ENCODE assay signal across 23 cellular contexts in genomic region chr6:56890066-56890465, GRCh38.
DNase-seq lines count a peak whose midpoint lies in the region; ATAC-seq and TF ChIP-seq lines count a peak whose summit lies in the region.
"Had no signal": no experiment of that assay in that cellular context is flagged by ENCODE, and none has a peak within 500 bp of the region (broad histone marks: within the 10 kb centered on the region; RNA-seq: fewer than 3 reads in every experiment).

No MANE protein-coding gene starts in this region.

- H3K27me3 Mint-ChIP-seq in T-helper 1 cell treated with Interleukin-12 subunit alpha and Interleukin-12 subunit beta and Interleukin-4 antibody, amounts not matched to agents 30 μg/mL and 1 μg/mL, for 36 hours (ENCODE audit: low read depth): no peaks in the 10 kb centered on the region
- H3K27me3 Mint-ChIP-seq in activated T-helper 1 cell treated with anti-CD3 and anti-CD28 coated beads, Interleukin-12 subunit alpha, Interleukin-12 subunit beta, Interleukin-2, Interleukin-4 antibody, amounts not matched to agents 30 ng/mL and 10 ng/mL and 1 ng/mL, durations not matched to agents 14 hours and 24 hours and 36 hours (ENCODE audit: insufficient read depth): no peaks in the 10 kb centered on the region
- H3K27me3 Mint-ChIP-seq: activated CD4-positive, alpha-beta T cell treated with anti-CD3 and anti-CD28 coated beads, Interleukin-2, amount 10 ng/mL, durations not matched to agents 7 days and 5 days; activated naive CD8-positive, alpha-beta T cell treated with anti-CD3 and anti-CD28 coated beads for 36 hours; naive thymus-derived CD8-positive, alpha-beta T cell; type B pancreatic cell had no signal

- no peak overlapping the region for H3K4me3 ChIP-seq in fibroblast of lung (replicated peaks in 1 of 4; ENCODE audit: control extremely low read depth in 1 of 4, insufficient read depth in 1 of 4, low read depth in 3 of 4, low read length in 4 of 4)
- H3K4me3 ChIP-seq in smooth muscle cell: no peak overlapping the region
- H3K4me3 ChIP-seq: body of pancreas, heart right ventricle, pancreas, right atrium auricular region, SJCRH30 had no signal

- no peaks in the 10 kb centered on the region for H3K9me3 Mint-ChIP-seq in T-helper 1 cell treated with Interleukin-12 subunit alpha and Interleukin-12 subunit beta and Interleukin-4 antibody, amounts not matched to agents 30 μg/mL and 1 μg/mL, for 36 hours
- H3K9me3 Mint-ChIP-seq in activated T-helper 1 cell treated with anti-CD3 and anti-CD28 coated beads, Interleukin-12 subunit alpha, Interleukin-12 subunit beta, Interleukin-2, Interleukin-4 antibody, amounts not matched to agents 30 ng/mL and 10 ng/mL and 1 ng/mL, durations not matched to agents 14 hours and 24 hours and 36 hours: no peaks in the 10 kb centered on the region
- H3K9me3 Mint-ChIP-seq: activated CD4-positive, alpha-beta T cell treated with anti-CD3 and anti-CD28 coated beads, Interleukin-2, amount 10 ng/mL, durations not matched to agents 7 days and 5 days; activated naive CD8-positive, alpha-beta T cell treated with anti-CD3 and anti-CD28 coated beads for 36 hours; naive thymus-derived CD8-positive, alpha-beta T cell; type B pancreatic cell had no signal

- no peak for DNase-seq in T-helper 1 cell
- DNase-seq in activated T-helper 1 cell treated with anti-CD3 and anti-CD28 coated beads, Interleukin-12 subunit alpha, Interleukin-12 subunit beta, Interleukin-2, Interleukin-4 antibody, amounts not matched to agents 30 ng/mL and 10 ng/mL and 1 ng/mL, durations not matched to agents 14 hours and 24 hours and 36 hours (ENCODE audit: low spot score): no peak
- no peak for DNase-seq in fibroblast of lung (ENCODE audit: low read depth in 2 of 2)
- no peak for DNase-seq in smooth muscle cell (lab: John Stamatoyannopoulos, UW; ENCODE audit: unreplicated experiment)
- DNase-seq in 8988T: no peak
- no peak for DNase-seq in HPDE6-E6E7 (ENCODE audit: extremely low spot score)
- DNase-seq: activated CD4-positive, alpha-beta T cell treated with anti-CD3 and anti-CD28 coated beads, Interleukin-2, amount 10 ng/mL, durations not matched to agents 7 days and 5 days; activated naive CD8-positive, alpha-beta T cell treated with anti-CD3 and anti-CD28 coated beads for 36 hours; endodermal cell; heart right ventricle; KG1; naive thymus-derived CD8-positive, alpha-beta T cell; NCI-H1694; pancreas; SJCRH30; WERI-Rb-1 had no signal

- no peak overlapping the region for H3K9ac ChIP-seq in fibroblast of lung (ENCODE audit: insufficient read depth, low read length)
- H3K9ac ChIP-seq in smooth muscle cell (ENCODE audit: low read depth): peak overlapping the region; percentile 7

- H3K27ac ChIP-seq in fibroblast of lung (ENCODE audit: insufficient read depth, low read length) (peak overlapping the region; percentile 97), smooth muscle cell (ENCODE audit: low read depth) (peak overlapping the region; percentile 92)
- H3K27ac ChIP-seq: body of pancreas, C4-2B, heart right ventricle, pancreas, right atrium auricular region, SJCRH30, WERI-Rb-1 had no signal

- H3F3A ChIP-seq in smooth muscle cell (ENCODE audit: low read depth): peaks cover 4% of the 10 kb centered on the region

- TF ChIP-seq CTCF in fibroblast of lung (conservative IDR thresholded peaks at IDR 0.05 in 1 of 2, IDR thresholded peaks at IDR 0.05 in 1 of 2; ENCODE audit: low read depth in 1 of 2, low read length in 2 of 2): no peak
- no peak for TF ChIP-seq CTCF in smooth muscle cell (IDR thresholded peaks at IDR 0.05; ENCODE audit: borderline replicate concordance, insufficient read depth, poor library complexity, severe bottlenecking)

- H4K20me1 ChIP-seq in fibroblast of lung (ENCODE audit: control insufficient read depth, extremely low read depth, insufficient read depth, low read length) (no peaks in the 10 kb centered on the region), smooth muscle cell (ENCODE audit: low read depth) (no peaks in the 10 kb centered on the region)

- no peaks in the 10 kb centered on the region for H3K36me3 Mint-ChIP-seq in T-helper 1 cell treated with Interleukin-12 subunit alpha and Interleukin-12 subunit beta and Interleukin-4 antibody, amounts not matched to agents 30 μg/mL and 1 μg/mL, for 36 hours (ENCODE audit: low read depth)
- peaks cover 4% of the 10 kb centered on the region for H3K36me3 Mint-ChIP-seq in activated T-helper 1 cell treated with anti-CD3 and anti-CD28 coated beads, Interleukin-12 subunit alpha, Interleukin-12 subunit beta, Interleukin-2, Interleukin-4 antibody, amounts not matched to agents 30 ng/mL and 10 ng/mL and 1 ng/mL, durations not matched to agents 14 hours and 24 hours and 36 hours (ENCODE audit: low read depth)
- H3K36me3 Mint-ChIP-seq: activated CD8-positive, alpha-beta memory T cell treated with anti-CD3 and anti-CD28 coated beads, Interleukin-2, amount 10 ng/mL, durations not matched to agents 7 days and 5 days; activated naive CD8-positive, alpha-beta T cell treated with anti-CD3 and anti-CD28 coated beads for 36 hours; naive thymus-derived CD8-positive, alpha-beta T cell; type B pancreatic cell had no signal

- peak overlapping the region; percentile 45 for H3K27ac Mint-ChIP-seq in T-helper 1 cell treated with Interleukin-12 subunit alpha and Interleukin-12 subunit beta and Interleukin-4 antibody, amounts not matched to agents 30 μg/mL and 1 μg/mL, for 36 hours
- H3K27ac Mint-ChIP-seq in activated T-helper 1 cell treated with anti-CD3 and anti-CD28 coated beads, Interleukin-12 subunit alpha, Interleukin-12 subunit beta, Interleukin-2, Interleukin-4 antibody, amounts not matched to agents 30 ng/mL and 10 ng/mL and 1 ng/mL, durations not matched to agents 14 hours and 24 hours and 36 hours: peak overlapping the region; percentile 3
- H3K27ac Mint-ChIP-seq: activated naive CD8-positive, alpha-beta T cell treated with anti-CD3 and anti-CD28 coated beads for 36 hours; endodermal cell; type B pancreatic cell had no signal

- H3K36me3 ChIP-seq in fibroblast of lung (ENCODE audit: control insufficient read depth, insufficient read depth, low read length): no peaks in the 10 kb centered on the region
- H3K36me3 ChIP-seq in smooth muscle cell (ENCODE audit: low read depth): no peaks in the 10 kb centered on the region
- H3K36me3 ChIP-seq: heart right ventricle, pancreas, right atrium auricular region, SJCRH30, WERI-Rb-1 had no signal

- WGBS in smooth muscle cell (ENCODE audit: low lambda C conversion rate): 79% methylated on average over 3 of the region's 3 CpGs

- H3K4me2 ChIP-seq in fibroblast of lung (ENCODE audit: extremely low read depth, insufficient read depth, low read length): no peak overlapping the region
- H3K4me2 ChIP-seq in smooth muscle cell: no peak overlapping the region

- H3K27me3 ChIP-seq in fibroblast of lung (ENCODE audit: control insufficient read depth, insufficient read depth, low read length): no peaks in the 10 kb centered on the region
- H3K27me3 ChIP-seq in smooth muscle cell (ENCODE audit: low read depth): no peaks in the 10 kb centered on the region
- H3K27me3 ChIP-seq: body of pancreas, heart right ventricle, pancreas, right atrium auricular region, SJCRH30 had no signal

- ATAC-seq in HG03469 (IDR thresholded peaks at IDR 0.05; ENCODE audit: unreplicated experiment): no peak
- ATAC-seq: body of pancreas; heart right ventricle; naive thymus-derived CD8-positive, alpha-beta T cell had no signal

- H3K4me1 ChIP-seq in fibroblast of lung (ENCODE audit: control insufficient read depth, extremely low read depth, insufficient read depth, low read length): peaks cover 20% of the 10 kb centered on the region
- peaks cover 10% of the 10 kb centered on the region for H3K4me1 ChIP-seq in smooth muscle cell (ENCODE audit: low read depth)
- H3K4me1 ChIP-seq: body of pancreas, pancreas, right atrium auricular region, SJCRH30 had no signal

- H3K9me3 ChIP-seq in fibroblast of lung (ENCODE audit: control insufficient read depth, insufficient read depth, low read depth, low read length) (no peaks in the 10 kb centered on the region), smooth muscle cell (replicated peaks; ENCODE audit: low read depth) (no peaks in the 10 kb centered on the region)
- H3K9me3 ChIP-seq: body of pancreas, heart right ventricle, pancreas, right atrium auricular region, SJCRH30 had no signal

- H2AFZ ChIP-seq in fibroblast of lung (ENCODE audit: low read length): no peak overlapping the region
- H2AFZ ChIP-seq in smooth muscle cell (ENCODE audit: low read depth): no peak overlapping the region

- peaks cover 35% of the 10 kb centered on the region for H3K4me1 Mint-ChIP-seq in T-helper 1 cell treated with Interleukin-12 subunit alpha and Interleukin-12 subunit beta and Interleukin-4 antibody, amounts not matched to agents 30 μg/mL and 1 μg/mL, for 36 hours (ENCODE audit: low read depth)
- peaks cover 35% of the 10 kb centered on the region for H3K4me1 Mint-ChIP-seq in activated T-helper 1 cell treated with anti-CD3 and anti-CD28 coated beads, Interleukin-12 subunit alpha, Interleukin-12 subunit beta, Interleukin-2, Interleukin-4 antibody, amounts not matched to agents 30 ng/mL and 10 ng/mL and 1 ng/mL, durations not matched to agents 14 hours and 24 hours and 36 hours (ENCODE audit: low read depth)

- H3K79me2 ChIP-seq in fibroblast of lung (ENCODE audit: control insufficient read depth, insufficient read depth, low read length): peaks cover 5% of the 10 kb centered on the region
- H3K79me2 ChIP-seq in smooth muscle cell (ENCODE audit: low read depth): no peaks in the 10 kb centered on the region

- intact Hi-C loops in activated T-helper 1 cell treated with anti-CD3 and anti-CD28 coated beads, Interleukin-12 subunit alpha, Interleukin-12 subunit beta, Interleukin-2, Interleukin-4 antibody, amounts not matched to agents 30 ng/mL and 10 ng/mL and 1 ng/mL, durations not matched to agents 14 hours and 24 hours and 36 hours (cut with micrococcal nuclease): loop anchor here (2.0 kb wide), 5 partner anchors 15 to 295 kb away; partner anchors contain the start of gene BEND6

- H3K4me3 Mint-ChIP-seq in T-helper 1 cell treated with Interleukin-12 subunit alpha and Interleukin-12 subunit beta and Interleukin-4 antibody, amounts not matched to agents 30 μg/mL and 1 μg/mL, for 36 hours: no peak overlapping the region
- no peak overlapping the region for H3K4me3 Mint-ChIP-seq in activated T-helper 1 cell treated with anti-CD3 and anti-CD28 coated beads, Interleukin-12 subunit alpha, Interleukin-12 subunit beta, Interleukin-2, Interleukin-4 antibody, amounts not matched to agents 30 ng/mL and 10 ng/mL and 1 ng/mL, durations not matched to agents 14 hours and 24 hours and 36 hours
- H3K4me3 Mint-ChIP-seq: activated CD4-positive, alpha-beta T cell treated with anti-CD3 and anti-CD28 coated beads, Interleukin-2, amount 10 ng/mL, durations not matched to agents 7 days and 5 days; activated CD8-positive, alpha-beta memory T cell treated with anti-CD3 and anti-CD28 coated beads, Interleukin-2, amount 10 ng/mL, durations not matched to agents 7 days and 5 days; activated naive CD8-positive, alpha-beta T cell treated with anti-CD3 and anti-CD28 coated beads for 36 hours; endodermal cell; naive thymus-derived CD8-positive, alpha-beta T cell; type B pancreatic cell had no signal
